7 cellular contexts compared by ENCODE assay signal in genomic region chr9:36154213-36154952, GRCh38. TPM values are rescaled to one million over a fixed set of nuclear protein-coding genes. Genes with fewer than 3 reads are reported as not detected.
A peak's percentile ranks its signal among the peaks of the same experiment; 100 is the strongest.
DNase-seq lines count a peak whose midpoint lies in the region; ATAC-seq and TF ChIP-seq lines count a peak whose summit lies in the region.

No MANE protein-coding gene starts in this region.

- peak; percentile 73 for DNase-seq in HT1080 (ENCODE audit: low read depth)
- DNase-seq in SK-MEL-5 (ENCODE audit: low read depth, low spot score): peak; percentile 74
- peak; percentile 84 for DNase-seq in fibroblast of mammary gland (ENCODE audit: low read depth)
- peak; percentile 58 for DNase-seq in occipital lobe (lab: John Stamatoyannopoulos, UW)
- DNase-seq in GM19238 (ENCODE audit: insufficient read length, low spot score): no peak

- TF ChIP-seq CTCF in fibroblast of mammary gland (conservative IDR thresholded peaks at IDR 0.05; ENCODE audit: control insufficient read depth, insufficient read depth, low read depth, low read length): no peak

- in situ Hi-C loops in SK-MEL-5 (cut with HindIII; ENCODE audit: low pct_unique_long_range_greater_than_20kb, low sequenced_read_pairs): no loop called here

- H3K4me3 ChIP-seq in fibroblast of mammary gland (ENCODE audit: control insufficient read depth, low read depth, low read length): no peak overlapping the region

- ATAC-seq in HG03432 (IDR thresholded peaks at IDR 0.05; ENCODE audit: unreplicated experiment): no peak
- ATAC-seq in GM21786 (IDR thresholded peaks at IDR 0.05; ENCODE audit: unreplicated experiment): no peak

RNA-seq across cellular contexts. Expression of gene CCIN, which starts 14.8 kb away (rescaled TPM):
- total RNA-seq in HT1080 (2014; rRNA removed; shearing (Covaris generic)): 0.03 TPM in 1 of 2 replicates, not detected in the other
- 0.05 TPM in 1 of 2 replicates, not detected in the other for polyA plus RNA-seq in HT1080 (2015; cell fraction: cytosol; rRNA removed)
- not detected in 2 replicates for polyA plus RNA-seq in HT1080 (2015; cell fraction: nucleus; rRNA removed)
- not detected in 2 replicates for total RNA-seq in SK-MEL-5 (2014; rRNA removed; shearing (Covaris generic))
- polyA plus RNA-seq in SK-MEL-5 (2015; cell fraction: cytosol; rRNA removed): not detected in 2 replicates
- not detected in 2 replicates for polyA plus RNA-seq in SK-MEL-5 (2015; cell fraction: nucleus; rRNA removed)
- not detected for total RNA-seq in occipital lobe

RNA-seq across cellular contexts. Expression of gene GLIPR2, which starts 17.9 kb away (rescaled TPM):
- 2.6 and 3.7 TPM in 2 replicates for total RNA-seq in HT1080 (2014; rRNA removed; shearing (Covaris generic))
- 3.4 and 3.8 TPM in 2 replicates for polyA plus RNA-seq in HT1080 (2015; cell fraction: cytosol; rRNA removed)
- 2.3 and 2.4 TPM in 2 replicates for polyA plus RNA-seq in HT1080 (2015; cell fraction: nucleus; rRNA removed)
- total RNA-seq in SK-MEL-5 (2014; rRNA removed; shearing (Covaris generic)): 5.6 and 6.5 TPM in 2 replicates
- polyA plus RNA-seq in SK-MEL-5 (2015; cell fraction: cytosol; rRNA removed): 4.6 and 6.1 TPM in 2 replicates
- 2.8 and 3.8 TPM in 2 replicates for polyA plus RNA-seq in SK-MEL-5 (2015; cell fraction: nucleus; rRNA removed)
- total RNA-seq in occipital lobe: 9.2 TPM

RNA-seq across cellular contexts. Expression of gene CLTA, which starts 36.3 kb away (rescaled TPM):
- total RNA-seq in HT1080 (2014; rRNA removed; shearing (Covaris generic)): 437 and 448 TPM in 2 replicates
- polyA plus RNA-seq in HT1080 (2015; cell fraction: cytosol; rRNA removed): 323 and 333 TPM in 2 replicates
- 115 and 142 TPM in 2 replicates for polyA plus RNA-seq in HT1080 (2015; cell fraction: nucleus; rRNA removed)
- total RNA-seq in SK-MEL-5 (2014; rRNA removed; shearing (Covaris generic)): 323 and 362 TPM in 2 replicates
- 262 and 270 TPM in 2 replicates for polyA plus RNA-seq in SK-MEL-5 (2015; cell fraction: cytosol; rRNA removed)
- polyA plus RNA-seq in SK-MEL-5 (2015; cell fraction: nucleus; rRNA removed): 35.6 and 39.1 TPM in 2 replicates
- total RNA-seq in occipital lobe: 116 TPM
